In genomic region chr13:85283408-85283807, GRCh38 we compare ENCODE assay signal across 16 cellular contexts.
"Had no signal": no experiment of that assay in that cellular context is flagged by ENCODE, and none has a peak within 500 bp of the region (broad histone marks: within the 10 kb centered on the region; RNA-seq: fewer than 3 reads in every experiment).

No MANE protein-coding gene starts in this region.

- H3K9me3 Mint-ChIP-seq: activated CD4-positive, alpha-beta T cell treated with anti-CD3 and anti-CD28 coated beads, Interleukin-2, amount 10 ng/mL, durations not matched to agents 7 days and 5 days; activated naive CD8-positive, alpha-beta T cell treated with anti-CD3 and anti-CD28 coated beads for 36 hours; neural progenitor cell had no signal

- H3K36me3 Mint-ChIP-seq: activated naive CD8-positive, alpha-beta T cell treated with anti-CD3 and anti-CD28 coated beads for 36 hours; neural progenitor cell had no signal

- H3K27ac ChIP-seq: esophagus muscularis mucosa, neural progenitor cell, ovary, transverse colon had no signal

- H3K4me3 ChIP-seq: esophagus muscularis mucosa, neural progenitor cell, ovary, transverse colon had no signal

- H3K9me3 ChIP-seq: esophagus muscularis mucosa, ovary, transverse colon had no signal

- H3K9ac ChIP-seq: neural progenitor cell had no signal

- H3K4me2 ChIP-seq: neural progenitor cell had no signal

- H3K27me3 ChIP-seq: esophagus muscularis mucosa, neural progenitor cell, ovary, transverse colon had no signal

- H3K4me1 ChIP-seq: esophagus muscularis mucosa, neural progenitor cell, transverse colon had no signal

- H3K27ac Mint-ChIP-seq: activated B cell treated with CpG ODN at 0.5 μM for 24 hours; activated naive CD8-positive, alpha-beta T cell treated with anti-CD3 and anti-CD28 coated beads for 36 hours; activated T-cell treated with anti-CD3 and anti-CD28 coated beads, Interleukin-2, amount 50 U/mL, for 72 hours; neural progenitor cell had no signal

- H3K36me3 ChIP-seq: esophagus muscularis mucosa, neural progenitor cell, ovary, transverse colon had no signal

- DNase-seq: activated B cell treated with CpG ODN at 0.5 μM for 24 hours; activated CD4-positive, alpha-beta T cell treated with anti-CD3 and anti-CD28 coated beads, Interleukin-2, amount 10 ng/mL, durations not matched to agents 7 days and 5 days; activated CD8-positive, alpha-beta memory T cell treated with anti-CD3 and anti-CD28 coated beads, Interleukin-2, amount 50 U/mL, for 48 hours; activated gamma-delta T cell treated with Interleukin-2 at 50 U/mL for 16 hours; activated naive CD8-positive, alpha-beta T cell treated with anti-CD3 and anti-CD28 coated beads for 36 hours; activated T-cell treated with anti-CD3 and anti-CD28 coated beads, Interleukin-2, amount 50 U/mL, for 72 hours; amygdala; foreskin fibroblast; kidney glomerular epithelial cell; midbrain; ovary; stimulated activated naive CD8-positive, alpha-beta T cell treated with anti-CD3 and anti-CD28 coated beads, Interleukin-15, Interleukin-2, amounts not matched to agents 100 U/mL and 50 U/mL, for 24 hours; transverse colon had no signal

- ATAC-seq: activated T-cell treated with anti-CD3 and anti-CD28 coated beads, Interleukin-2, amount 50 U/mL, for 72 hours; sciatic nerve; stimulated activated naive CD8-positive, alpha-beta T cell treated with anti-CD3 and anti-CD28 coated beads, Interleukin-15, Interleukin-2, amounts not matched to agents 100 U/mL and 50 U/mL, for 24 hours had no signal

- H3K4me3 Mint-ChIP-seq: activated B cell treated with CpG ODN at 0.5 μM for 24 hours; activated CD4-positive, alpha-beta T cell treated with anti-CD3 and anti-CD28 coated beads, Interleukin-2, amount 10 ng/mL, durations not matched to agents 7 days and 5 days; activated naive CD8-positive, alpha-beta T cell treated with anti-CD3 and anti-CD28 coated beads for 36 hours; activated T-cell treated with anti-CD3 and anti-CD28 coated beads, Interleukin-2, amount 50 U/mL, for 72 hours; neural progenitor cell had no signal

- H3K4me1 Mint-ChIP-seq: activated B cell treated with CpG ODN at 0.5 μM for 24 hours; activated CD4-positive, alpha-beta T cell treated with anti-CD3 and anti-CD28 coated beads, Interleukin-2, amount 10 ng/mL, durations not matched to agents 7 days and 5 days; activated naive CD8-positive, alpha-beta T cell treated with anti-CD3 and anti-CD28 coated beads for 36 hours; neural progenitor cell had no signal

- H3K27me3 Mint-ChIP-seq: activated B cell treated with CpG ODN at 0.5 μM for 24 hours; activated CD4-positive, alpha-beta T cell treated with anti-CD3 and anti-CD28 coated beads, Interleukin-2, amount 10 ng/mL, durations not matched to agents 7 days and 5 days; activated naive CD8-positive, alpha-beta T cell treated with anti-CD3 and anti-CD28 coated beads for 36 hours had no signal
